Comparison of ENCODE assay signal across 19 cellular contexts in the genomic region with DNA sequence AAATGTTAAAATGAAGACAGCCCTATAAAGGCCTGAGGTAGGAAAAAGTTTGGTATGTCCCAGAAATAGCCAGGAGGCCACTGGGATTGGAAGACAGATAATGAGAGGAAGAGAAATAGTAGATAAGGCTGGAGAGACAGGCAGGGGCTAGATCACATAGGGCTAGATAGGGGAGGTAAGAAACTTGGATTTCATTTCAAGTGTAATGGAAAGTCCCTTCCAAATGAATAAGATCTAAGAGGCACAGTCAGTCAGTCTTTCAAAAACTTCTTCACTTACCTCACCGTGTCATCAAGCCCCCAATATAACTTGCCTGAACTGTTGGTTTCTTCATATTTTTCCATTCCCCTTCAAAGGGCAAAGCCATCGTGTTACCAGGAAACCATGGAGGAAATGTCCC.
A peak's percentile ranks its signal among the peaks of the same experiment; 100 is the strongest.
DNase-seq lines count a peak whose midpoint lies in the region; ATAC-seq, FAIRE-seq and TF ChIP-seq lines count a peak whose summit lies in the region.
"Had no signal": no experiment of that assay in that cellular context is flagged by ENCODE, and none has a peak within 500 bp of the region (broad histone marks: within the 10 kb centered on the region; RNA-seq: fewer than 3 reads in every experiment).

No MANE protein-coding gene starts in this region.

- DNase-seq in Calu3 (no peak), astrocyte (ENCODE audit: low read depth) (no peak), chondrocyte (ENCODE audit: low spot score) (no peak), superior temporal gyrus (ENCODE audit: extremely low spot score) (no peak), occipital lobe (lab: John Stamatoyannopoulos, UW) (no peak), NCI-H2029 (lab: John Stamatoyannopoulos, UW) (no peak)
- DNase-seq: BE2C; CD4-positive, alpha-beta memory T cell; GF-D8; HFFc6; NCI-H187; NCI-H526; PC-9; SJCRH30 had no signal

- H3K4me1 Mint-ChIP-seq in Calu3 (ENCODE audit: low read depth, unreplicated experiment) = peaks cover 41% of the 10 kb centered on the region
- peaks cover 40% of the 10 kb centered on the region for H3K4me1 Mint-ChIP-seq in astrocyte (ENCODE audit: low read depth, unreplicated experiment)
- H3K4me1 Mint-ChIP-seq in chondrocyte (ENCODE audit: low read depth) = peaks cover 22% of the 10 kb centered on the region

- no peak overlapping the region for H2AFZ ChIP-seq in astrocyte (ENCODE audit: low read depth, low read length)
- H2AFZ ChIP-seq: PC-9 had no signal

- H3K9ac ChIP-seq in astrocyte (ENCODE audit: low read length) = no peak overlapping the region

- no peak for FAIRE-seq in astrocyte (lab: Jason Lieb, UNC)
- FAIRE-seq: H54, K562 had no signal

- no peaks in the 10 kb centered on the region for H3K79me2 ChIP-seq in astrocyte (ENCODE audit: insufficient read depth, low read length)

- H3K9me3 Mint-ChIP-seq in Calu3 (ENCODE audit: low read depth, unreplicated experiment) = no peaks in the 10 kb centered on the region
- no peaks in the 10 kb centered on the region for H3K9me3 Mint-ChIP-seq in astrocyte (ENCODE audit: unreplicated experiment)
- H3K9me3 Mint-ChIP-seq in chondrocyte (ENCODE audit: low read depth) = no peaks in the 10 kb centered on the region
- H3K9me3 Mint-ChIP-seq: T-helper 1 cell treated with Interleukin-12 subunit alpha and Interleukin-12 subunit beta and Interleukin-4 antibody, amounts not matched to agents 30 μg/mL and 1 μg/mL, for 36 hours had no signal

- no peaks in the 10 kb centered on the region for H3K27me3 ChIP-seq in astrocyte (ENCODE audit: insufficient read depth, low read length)
- H3K27me3 ChIP-seq: BE2C, SJCRH30 had no signal

- no peaks in the 10 kb centered on the region for H4K20me1 ChIP-seq in astrocyte (ENCODE audit: insufficient read depth, low read length)

- H3K9me3 ChIP-seq in astrocyte (ENCODE audit: insufficient read depth, low read depth, low read length) = no peaks in the 10 kb centered on the region
- H3K9me3 ChIP-seq: BE2C, SJCRH30 had no signal

- H3K27ac Mint-ChIP-seq in Calu3 (ENCODE audit: unreplicated experiment) (peak overlapping the region; percentile 80), astrocyte (ENCODE audit: unreplicated experiment) (peak overlapping the region; percentile 67), chondrocyte (ENCODE audit: unreplicated experiment) (no peak overlapping the region)
- H3K27ac Mint-ChIP-seq: CD4-positive, alpha-beta memory T cell; T-helper 1 cell treated with Interleukin-12 subunit alpha and Interleukin-12 subunit beta and Interleukin-4 antibody, amounts not matched to agents 30 μg/mL and 1 μg/mL, for 36 hours had no signal

- peak; percentile 64 for ATAC-seq in GM18907 (IDR thresholded peaks at IDR 0.05; ENCODE audit: unreplicated experiment)
- ATAC-seq in HG02798 (IDR thresholded peaks at IDR 0.05; ENCODE audit: poor library complexity, unreplicated experiment) = peak; percentile 54
- ATAC-seq: K562 had no signal

- intact Hi-C loops in Calu3 (cut with micrococcal nuclease; ENCODE audit: unreplicated experiment) = loop anchor here (5.0 to 10.0 kb wide), 2 partner anchors 51 to 93 kb away; no protein-coding TSS in a partner anchor

- H3K4me3 ChIP-seq in astrocyte (ENCODE audit: insufficient read depth, low read depth, low read length) = no peak overlapping the region
- H3K4me3 ChIP-seq: K562, PC-9, SJCRH30 had no signal

- BruUV-seq in Calu3 (replicated peaks; lab: Mats Ljungman, UMichigan) = no TSS peak

- H3K36me3 ChIP-seq in astrocyte (ENCODE audit: insufficient read depth, low read length) = no peaks in the 10 kb centered on the region
- H3K36me3 ChIP-seq: BE2C, SJCRH30 had no signal

- CTCF ChIA-PET in Calu3 (lab: Charles Lee) = no interaction called here

- peaks cover 3% of the 10 kb centered on the region for H3K36me3 Mint-ChIP-seq in Calu3 (ENCODE audit: insufficient read depth, unreplicated experiment)
- H3K36me3 Mint-ChIP-seq in astrocyte (ENCODE audit: low read depth, unreplicated experiment) = no peaks in the 10 kb centered on the region
- no peaks in the 10 kb centered on the region for H3K36me3 Mint-ChIP-seq in chondrocyte (ENCODE audit: low read depth)
- H3K36me3 Mint-ChIP-seq: CD4-positive, alpha-beta memory T cell had no signal

- TF ChIP-seq CTCF in Calu3 (IDR thresholded peaks at IDR 0.05; ENCODE audit: unreplicated experiment) (no peak), astrocyte (IDR thresholded peaks at IDR 0.05; ENCODE audit: insufficient read depth, low read depth, low read length) (no peak), chondrocyte (IDR thresholded peaks at IDR 0.05) (no peak)

- no peak overlapping the region for H3K4me2 ChIP-seq in astrocyte (ENCODE audit: low read length)
- H3K4me2 ChIP-seq: PC-9 had no signal

- H3K4me3 Mint-ChIP-seq in Calu3 (ENCODE audit: low read depth, unreplicated experiment) (no peak overlapping the region), astrocyte (ENCODE audit: unreplicated experiment) (no peak overlapping the region), chondrocyte (ENCODE audit: unreplicated experiment) (no peak overlapping the region)
- H3K4me3 Mint-ChIP-seq: CD4-positive, alpha-beta memory T cell; HFFc6; T-helper 1 cell treated with Interleukin-12 subunit alpha and Interleukin-12 subunit beta and Interleukin-4 antibody, amounts not matched to agents 30 μg/mL and 1 μg/mL, for 36 hours had no signal

- H3K27me3 Mint-ChIP-seq in Calu3 (ENCODE audit: unreplicated experiment) (no peaks in the 10 kb centered on the region), astrocyte (ENCODE audit: low read depth, unreplicated experiment) (no peaks in the 10 kb centered on the region), chondrocyte (ENCODE audit: low read depth) (no peaks in the 10 kb centered on the region)

- peaks cover 29% of the 10 kb centered on the region for H3K4me1 ChIP-seq in astrocyte (ENCODE audit: insufficient read depth, low read length)
- H3K4me1 ChIP-seq: BE2C had no signal

- H3K27ac ChIP-seq in astrocyte (ENCODE audit: low read depth, low read length) = no peak overlapping the region
- H3K27ac ChIP-seq: PC-9, SJCRH30 had no signal
